1 cellular context compared by ENCODE assay signal in genomic region chr2:215428060-215428910, GRCh38.
A peak's percentile ranks its signal among the peaks of the same experiment; 100 is the strongest.
TF ChIP-seq lines count a peak whose summit lies in the region.

No MANE protein-coding gene starts in this region.

TF ChIP-seq in HepG2, 621 proteins besides CTCF, POLR2A, EP300 and RAD21 (continues in another document):
- TF ChIP-seq AGO2 (optimal IDR thresholded peaks at IDR 0.05; ENCODE audit: low read depth, low read length) (peak; percentile 57), JUN (CRISPR knock-in tag; IDR thresholded peaks at IDR 0.05) (no peak), RBFOX2 (IDR thresholded peaks at IDR 0.05; ENCODE audit: low read depth, low read length) (peak; percentile 78), SMAD3 (CRISPR knock-in tag; IDR thresholded peaks at IDR 0.05) (peak; percentile 58; the same call in 1 of the 2 replicates), ZNF567 (CRISPR knock-in tag; IDR thresholded peaks at IDR 0.05; ENCODE audit: borderline replicate concordance) (no peak), SP2 (CRISPR knock-in tag; IDR thresholded peaks at IDR 0.05) (0 out of 2 replicates have a peak, but pooled peaks have one; percentile 7), FUBP1 (CRISPR knock-in tag; IDR thresholded peaks at IDR 0.05; ENCODE audit: borderline replicate concordance) (0 out of 2 replicates have a peak, but pooled peaks have one; percentile 51), NONO (IDR thresholded peaks at IDR 0.05) (no peak), NONO (CRISPR knock-in tag; conservative IDR thresholded peaks at IDR 0.05) (0 out of 2 replicates have a peak, but pooled peaks have one; percentile 45), BORCS8-MEF2B (CRISPR knock-in tag; IDR thresholded peaks at IDR 0.05) (0 out of 2 replicates have a peak, but pooled peaks have one; percentile 26), ATF4 (CRISPR knock-in tag; IDR thresholded peaks at IDR 0.05) (0 out of 4 replicates have a peak, but pooled peaks of 1 of the 2 experiments have one; percentile 18), POLR2AphosphoS5 (IDR thresholded peaks at IDR 0.05; ENCODE audit: low read depth, low read length) (peak; percentile 77), ZNF367 (CRISPR knock-in tag; IDR thresholded peaks at IDR 0.05; ENCODE audit: borderline replicate concordance) (0 out of 2 replicates have a peak, but pooled peaks have one; percentile 27), ZMAT3 (CRISPR knock-in tag; conservative IDR thresholded peaks at IDR 0.05) (0 out of 2 replicates have a peak, but pooled peaks have one; percentile 52), U2AF2 (IDR thresholded peaks at IDR 0.05; ENCODE audit: low read depth, low read length) (no peak), NFKB2 (CRISPR knock-in tag; IDR thresholded peaks at IDR 0.05; ENCODE audit: borderline replicate concordance) (peak; percentile 41; the same call in 1 of the 2 replicates), TARDBP (CRISPR knock-in tag; IDR thresholded peaks at IDR 0.05) (0 out of 2 replicates have a peak, but pooled peaks have one; percentile 31), YEATS4 (CRISPR knock-in tag; IDR thresholded peaks at IDR 0.05; ENCODE audit: borderline replicate concordance) (peak; percentile 21; the same call in 1 of the 2 replicates), POLR2G (IDR thresholded peaks at IDR 0.05; ENCODE audit: low read depth, low read length) (peak; percentile 80), SNAPC2 (CRISPR knock-in tag; IDR thresholded peaks at IDR 0.05) (0 out of 2 replicates have a peak, but pooled peaks have one; percentile 45), EED (CRISPR knock-in tag; IDR thresholded peaks at IDR 0.05) (no peak), ZNF784 (CRISPR knock-in tag; IDR thresholded peaks at IDR 0.05; ENCODE audit: borderline replicate concordance) (0 out of 2 replicates have a peak, but pooled peaks have one; percentile 30), ZNF180 (CRISPR knock-in tag; IDR thresholded peaks at IDR 0.05; ENCODE audit: borderline replicate concordance, low read depth) (0 out of 2 replicates have a peak, but pooled peaks have one; percentile 25), ZHX2 (IDR thresholded peaks at IDR 0.05; ENCODE audit: low read depth) (no peak), ZHX2 (CRISPR knock-in tag; IDR thresholded peaks at IDR 0.05; ENCODE audit: borderline replicate concordance) (0 out of 2 replicates have a peak, but pooled peaks have one; percentile 6), BATF2 (CRISPR knock-in tag; IDR thresholded peaks at IDR 0.05) (0 out of 2 replicates have a peak, but pooled peaks have one; percentile 11), NFE2 (CRISPR knock-in tag; IDR thresholded peaks at IDR 0.05) (no peak), NFAT5 (CRISPR knock-in tag; IDR thresholded peaks at IDR 0.05) (peak; percentile 42; the same call in 1 of the 2 replicates), ZC3H4 (CRISPR knock-in tag; IDR thresholded peaks at IDR 0.05; ENCODE audit: borderline replicate concordance) (peak; percentile 70; the same call in 1 of the 2 replicates), ZNF574 (CRISPR knock-in tag; IDR thresholded peaks at IDR 0.05) (0 out of 2 replicates have a peak, but pooled peaks have one; percentile 14), ZNF562 (CRISPR knock-in tag; IDR thresholded peaks at IDR 0.05; ENCODE audit: borderline replicate concordance) (peak; percentile 18; the same call in 1 of the 2 replicates), HOXA3 (CRISPR knock-in tag; IDR thresholded peaks at IDR 0.05) (0 out of 2 replicates have a peak, but pooled peaks have one; percentile 14), CHD4 (IDR thresholded peaks at IDR 0.05; ENCODE audit: borderline replicate concordance, low read length) (no peak), SSRP1 (CRISPR knock-in tag; IDR thresholded peaks at IDR 0.05) (peak; percentile 84; the same call in 1 of the 2 replicates), ZC3H13 (CRISPR knock-in tag; IDR thresholded peaks at IDR 0.05) (peak; percentile 57; the same call in 1 of the 2 replicates), ZNF766 (CRISPR knock-in tag; IDR thresholded peaks at IDR 0.05; ENCODE audit: borderline replicate concordance) (0 out of 2 replicates have a peak, but pooled peaks have one; percentile 50), ZNF589 (CRISPR knock-in tag; conservative IDR thresholded peaks at IDR 0.05) (0 out of 2 replicates have a peak, but pooled peaks have one; percentile 20), POLR2AphosphoS2 (IDR thresholded peaks at IDR 0.05; ENCODE audit: low read depth, low read length) (0 out of 2 replicates have a peak, but pooled peaks have one; percentile 26), ZEB1 (IDR thresholded peaks at IDR 0.05; ENCODE audit: insufficient replicate concordance, low read depth) (no peak), ISL2 (CRISPR knock-in tag; IDR thresholded peaks at IDR 0.05) (no peak)
